In the genomic region with DNA sequence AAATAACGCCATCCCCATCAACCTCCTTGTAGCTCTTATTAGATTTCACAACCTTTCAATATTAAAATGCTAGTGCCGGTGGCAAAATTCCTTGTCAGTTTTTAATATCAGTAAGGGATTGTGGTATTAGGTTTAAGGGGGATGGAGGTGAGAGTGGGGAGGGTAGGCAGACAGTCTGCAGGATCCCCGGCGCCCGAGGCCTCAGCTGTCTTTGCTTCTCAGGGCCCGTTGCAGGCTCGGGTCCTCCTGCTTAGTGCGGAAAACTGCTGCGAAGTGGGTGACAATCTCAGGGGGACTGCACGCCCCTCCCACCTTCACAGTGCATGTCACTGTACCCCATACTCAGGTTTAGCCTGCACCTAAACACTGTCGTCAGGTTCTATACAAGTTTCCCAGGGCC, we compare ENCODE assay signal across 1 cellular context.
TF ChIP-seq lines count a peak whose summit lies in the region.

No MANE protein-coding gene starts in this region.

TF ChIP-seq in GM23338, 12 proteins besides CTCF, POLR2A, EP300 and RAD21 (continued from another document):
- TF ChIP-seq CREB1 (CRISPR knock-in tag; IDR thresholded peaks at IDR 0.05; ENCODE audit: low read depth) (no peak), STAT1 (IDR thresholded peaks at IDR 0.05; ENCODE audit: unreplicated experiment) (no peak), ZNF331 (CRISPR knock-in tag; IDR thresholded peaks at IDR 0.05; ENCODE audit: low read depth) (no peak)
